Comparison of ENCODE assay signal across 8 cellular contexts in the genomic region with DNA sequence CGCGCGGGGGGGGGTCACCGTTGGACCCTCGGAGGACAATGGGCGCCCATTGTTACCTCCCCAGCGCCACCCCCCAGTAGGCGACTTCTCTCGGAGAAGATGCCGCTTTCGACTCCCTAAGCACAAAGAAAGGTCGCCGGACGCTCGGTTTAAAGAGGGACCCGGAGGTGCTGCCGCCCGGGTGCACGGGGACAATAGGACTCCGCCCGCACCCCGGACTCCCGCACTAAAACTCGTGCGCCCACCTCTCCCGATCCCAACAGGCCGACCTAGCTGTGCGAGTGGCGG. TPM values are rescaled to one million over a fixed set of nuclear protein-coding genes. Genes with fewer than 3 reads are reported as not detected.
DNase-seq lines count a peak whose midpoint lies in the region; ATAC-seq, FAIRE-seq and TF ChIP-seq lines count a peak whose summit lies in the region.

No MANE protein-coding gene starts in this region.

- H3K4me2 ChIP-seq in GM23248 (ENCODE audit: unreplicated experiment) = peak overlapping the region; percentile 74

- peaks cover 35% of the 10 kb centered on the region for H3K36me3 ChIP-seq in GM23248 (ENCODE audit: low read depth)
- H3K36me3 ChIP-seq in pancreas = no peaks in the 10 kb centered on the region

- ATAC-seq in pancreas (no peak), HG03108 (IDR thresholded peaks at IDR 0.05; ENCODE audit: unreplicated experiment) (no peak)

- H3K9me2 ChIP-seq in GM23248 (ENCODE audit: insufficient read depth) = no peaks in the 10 kb centered on the region

- 0 to 1% methylated on average over 22 to 24 of the region's 29 CpGs for WGBS in GM23248 (ENCODE audit: low coverage in 1 of 2, low lambda C conversion rate in 2 of 2, missing lambda C conversion rate in 2 of 2), 2 experiments
- WGBS in pancreas, 2 donors = 0% methylated on average over 17 to 29 of the region's 29 CpGs

- intact Hi-C loops in pancreas (cut with DNase I) = no loop called here

- peak; percentile 82 for DNase-seq in DMS 273 (lab: John Stamatoyannopoulos, UW; ENCODE audit: unreplicated experiment)
- DNase-seq in GM23248 = peak; percentile 52
- DNase-seq in RWPE1 (ENCODE audit: low spot score) = peak; percentile 32
- no peak for DNase-seq in epithelial cell of esophagus (ENCODE audit: low read depth)
- no peak for DNase-seq in pancreas
- no peak for DNase-seq in HPDE6-E6E7 (ENCODE audit: extremely low spot score)
- DNase-seq in ACHN = no peak

- no peaks in the 10 kb centered on the region for H3K27me3 ChIP-seq in GM23248 (replicated peaks; ENCODE audit: insufficient read depth)
- H3K27me3 ChIP-seq in pancreas = no peaks in the 10 kb centered on the region

- POLR2A ChIA-PET in RWPE1 (lab: Yijun Ruan, JAX; ENCODE audit: low non-redundant PET) = interaction anchor here (0.5 kb wide), 1 partner anchor 256 kb away, joined by 5 read pairs; no protein-coding TSS in a partner anchor

- peaks cover 46% of the 10 kb centered on the region for H3K79me2 ChIP-seq in GM23248 (ENCODE audit: insufficient read depth)

- FAIRE-seq in pancreas (lab: Jason Lieb, UNC) = no peak

- H3F3A ChIP-seq in GM23248 (ENCODE audit: insufficient read depth) = peaks cover 57% of the 10 kb centered on the region

- no peak for TF ChIP-seq CTCF in RWPE1 (conservative IDR thresholded peaks at IDR 0.05; ENCODE audit: low read depth)
- TF ChIP-seq CTCF in epithelial cell of esophagus (IDR thresholded peaks at IDR 0.05; ENCODE audit: insufficient read depth, low read depth, low read length, missing control alignments) = no peak
- no peak for TF ChIP-seq CTCF in pancreas (IDR thresholded peaks at IDR 0.05)

- no peak overlapping the region for H3K27ac ChIP-seq in GM23248
- H3K27ac ChIP-seq in RWPE1 = peak overlapping the region; percentile 74
- peak overlapping the region; percentile 74 to 91 (median 82) for H3K27ac ChIP-seq in pancreas

- H3K4me1 ChIP-seq in GM23248 (ENCODE audit: insufficient read depth) (peaks cover 34% of the 10 kb centered on the region), pancreas (peaks cover 0 to 17% (median 16%) of the 10 kb centered on the region in 3 donors)

- H3K4me3 ChIP-seq in GM23248 (peak overlapping the region; percentile 100), epithelial cell of esophagus (ENCODE audit: low read length) (peak overlapping the region; percentile 71), pancreas (peak overlapping the region; percentile 54 to 96 (median 89))

- in situ Hi-C loops in GM23248 (cut with MboI) = no loop called here
- in situ Hi-C loops in ACHN (cut with HindIII; ENCODE audit: low pct_ligation_motif_present, low pct_unique_long_range_greater_than_20kb, low sequenced_read_pairs) = no loop called here

- H3K9ac ChIP-seq in GM23248 = peak overlapping the region; percentile 86

- CTCF ChIA-PET in RWPE1 (lab: Yijun Ruan, JAX) = interaction anchor here (0.6 to 1.1 kb wide), 4 partner anchors 28 to 276 kb away, joined by 3 to 4 read pairs (median 3); no protein-coding TSS in a partner anchor

- H2AFZ ChIP-seq in GM23248 = peak overlapping the region; percentile 77

- H4K20me1 ChIP-seq in GM23248 (ENCODE audit: insufficient read depth) = no peaks in the 10 kb centered on the region

- H3K9me3 ChIP-seq in GM23248 (ENCODE audit: low read depth) = no peaks in the 10 kb centered on the region
- H3K9me3 ChIP-seq in pancreas = no peaks in the 10 kb centered on the region

RNA-seq across cellular contexts. Expression of a gene that starts 0.3 kb away (rescaled TPM):
- total RNA-seq in GM23248 (2014; rRNA removed; shearing (Covaris generic)) = 144 and 166 TPM in 2 replicates
- polyA plus RNA-seq in GM23248 (2016; fragmentation: Nextera tagmentation; extraction: Ambion mirVana) (289 and 295 TPM in 2 replicates), pancreas (1 to 10 TPM; 3.6 to 8.5 TPM)
- total RNA-seq in pancreas = 10 to 100 TPM in 2 of 6 donors, 1 to 10 TPM in 4; 3.5 to 11.9 (median 6.4) TPM

Comparison
In these comparisons a context has a peak if more than half of its experiments do, and no peak if none do; other contexts are left out.
1. DNase-seq: peak in DMS 273 (single experiment), GM23248 (single experiment) and RWPE1 (single experiment); none in epithelial cell of esophagus (single experiment), pancreas (0 of 6), HPDE6-E6E7 (single experiment) and ACHN (single experiment).
2. RNA of a gene that starts 0.3 kb away (total RNA-seq): 144 to 166 TPM in GM23248; 3.5 to 11.9 TPM in pancreas; every median in the first group is over 10 times any median in the second.
3. Peak in every context shown above with its lines, with median percentiles within 50 percentile points of each other: H3K4me3 ChIP-seq.